Comparison of ENCODE assay signal across 8 cellular contexts in genomic region chr9:124869466-124869985, GRCh38. TPM values are rescaled to one million over a fixed set of nuclear protein-coding genes. Genes with fewer than 3 reads are reported as not detected.
DNase-seq lines count a peak whose midpoint lies in the region; ATAC-seq and TF ChIP-seq lines count a peak whose summit lies in the region.

No MANE protein-coding gene starts in this region.

- H3K4me1 ChIP-seq in breast epithelium, result peaks cover 4 to 17% of the 10 kb centered on the region in 2 donors

- TF ChIP-seq CTCF in breast epithelium (IDR thresholded peaks at IDR 0.05), result no peak

- intact Hi-C loops in breast epithelium (cut with DNase I; ENCODE audit: low total_unique reads), result no loop called here

- H3K9me3 ChIP-seq in SK-N-MC (ENCODE audit: low read depth, low read length) (no peaks in the 10 kb centered on the region), breast epithelium (no peaks in the 10 kb centered on the region)

- peaks cover 22% of the 10 kb centered on the region for H3K36me3 ChIP-seq in SK-N-MC (ENCODE audit: insufficient read depth, low read length)
- H3K36me3 ChIP-seq in breast epithelium, result no peaks in the 10 kb centered on the region

- ATAC-seq in HG02588 (IDR thresholded peaks at IDR 0.05; ENCODE audit: unreplicated experiment), result peak; percentile 9

- no peaks in the 10 kb centered on the region for H3K27me3 ChIP-seq in breast epithelium

- H3K4me3 ChIP-seq in SK-N-MC (peak overlapping the region; percentile 83), breast epithelium (peak overlapping the region; percentile 97 to 99 (median 97))

- TF ChIP-seq POLR2A in breast epithelium (IDR thresholded peaks at IDR 0.05), result no peak

- peak overlapping the region; percentile 71; the same call in 1 of the 2 replicates for H3K27ac ChIP-seq in SK-N-MC
- peak overlapping the region; percentile 97 to 98 for H3K27ac ChIP-seq in breast epithelium

- peak overlapping the region; percentile 97 for H3K9ac ChIP-seq in SK-N-MC (ENCODE audit: insufficient read length)

- DNase-seq in EH (ENCODE audit: low read depth) (peak; percentile 37), SK-N-MC (ENCODE audit: low read depth, low spot score) (no peak), breast epithelium (ENCODE audit: low spot score in 2 of 2) (no peak), left kidney (ENCODE audit: low read depth, low spot score) (peak; percentile 58), NCI-H524 (lab: John Stamatoyannopoulos, UW) (no peak), H4 (ENCODE audit: low spot score) (no peak)
- peak; percentile 65 for DNase-seq in stimulated activated naive CD4-positive, alpha-beta T cell treated with Interleukin-2 at 50 U/mL for 16 hours (lab: John Stamatoyannopoulos, UW)

RNA-seq across cellular contexts. Expression of gene ARPC5L, which starts 7.6 kb away (rescaled TPM):
- 10 to 100 TPM; 12.5 to 25.6 (median 22.0) TPM for total RNA-seq in breast epithelium
- 22.1 and 35.7 TPM in 2 replicates for total RNA-seq in H4 (2014; rRNA removed; shearing (Covaris generic))

RNA-seq across cellular contexts. Expression of gene RPL35, which starts 7.8 kb away (rescaled TPM):
- 1,000 to 10,000 TPM; 2,475 to 3,579 (median 2,566) TPM for total RNA-seq in breast epithelium
- total RNA-seq in H4 (2014; rRNA removed; shearing (Covaris generic)), result 2,412 and 2,808 TPM in 2 replicates

RNA-seq across cellular contexts. Expression of gene WDR38, which starts 16.3 kb away (rescaled TPM):
- under 1 TPM in 1 of 3 donors, not detected in 2; 0.33 TPM for total RNA-seq in breast epithelium
- not detected in 2 replicates for total RNA-seq in H4 (2014; rRNA removed; shearing (Covaris generic))

Comparison
In these comparisons a context has a peak if more than half of its experiments do, and no peak if none do; other contexts are left out.
1. DNase-seq: peak in EH (single experiment), left kidney (single experiment) and stimulated activated naive CD4-positive, alpha-beta T cell treated with Interleukin-2 at 50 U/mL for 16 hours (single experiment); none in SK-N-MC (single experiment), breast epithelium (0 of 2), NCI-H524 (0 of 2) and H4 (single experiment).